ENCODE assay signal across 19 cellular contexts in genomic region chr2:10557506-10558265, GRCh38.
DNase-seq lines count a peak whose midpoint lies in the region; ATAC-seq and TF ChIP-seq lines count a peak whose summit lies in the region.
"Had no signal": no experiment of that assay in that cellular context is flagged by ENCODE, and none has a peak within 500 bp of the region (broad histone marks: within the 10 kb centered on the region; RNA-seq: fewer than 3 reads in every experiment).

No MANE protein-coding gene starts in this region.

- peak in 1 of 2 experiments; percentile 36; a peak in 3 of 4 replicates for TF ChIP-seq CTCF in GM23338 (conservative IDR thresholded peaks at IDR 0.05; ENCODE audit: low read depth in 2 of 2)
- TF ChIP-seq CTCF in endodermal cell (conservative IDR thresholded peaks at IDR 0.05): peak; percentile 44

- POLR2A ChIA-PET in activated CD8-positive, alpha-beta T cell treated with anti-CD3 and anti-CD28 coated beads, Interleukin-2, amount 10 ng/mL, durations not matched to agents 7 days and 5 days (lab: Charles Lee): no interaction called here

- H3K36me3 Mint-ChIP-seq in GM23338 (ENCODE audit: low read depth) (no peaks in the 10 kb centered on the region; the same call in 2 of the 3 replicates), endodermal cell (ENCODE audit: low read depth) (no peaks in the 10 kb centered on the region)
- no peaks in the 10 kb centered on the region for H3K36me3 Mint-ChIP-seq in activated CD8-positive, alpha-beta T cell treated with anti-CD3 and anti-CD28 coated beads, Interleukin-2, amount 10 ng/mL, durations not matched to agents 7 days and 5 days (ENCODE audit: low read depth)

- WGBS in endodermal cell (ENCODE audit: insufficient coverage in 1 of 2, insufficient read length in 1 of 2), 2 experiments: 93 to 94% methylated on average over 4 to 17 of the region's 17 CpGs

- no peaks in the 10 kb centered on the region for H3K79me2 ChIP-seq in GM23338 (replicated peaks; ENCODE audit: insufficient read depth)

- no peaks in the 10 kb centered on the region for H3K36me3 ChIP-seq in GM23338 (ENCODE audit: insufficient read depth)
- no peaks in the 10 kb centered on the region for H3K36me3 ChIP-seq in endodermal cell (ENCODE audit: control insufficient read depth, insufficient read depth, low read length)

- CTCF ChIA-PET in activated CD8-positive, alpha-beta T cell treated with anti-CD3 and anti-CD28 coated beads, Interleukin-2, amount 10 ng/mL, durations not matched to agents 7 days and 5 days (lab: Charles Lee): no interaction called here

- no peak overlapping the region for H3K27ac ChIP-seq in GM23338 (ENCODE audit: low read depth)
- H3K27ac ChIP-seq in endodermal cell (ENCODE audit: low read depth, low read length): no peak overlapping the region
- H3K27ac ChIP-seq: BLaER1 treated with 17β-estradiol and CSF1 and Interleukin-3, amounts not matched to agents 10 nM and 100 nM; PC-9 had no signal

- no peaks in the 10 kb centered on the region for H3K9me3 ChIP-seq in endodermal cell (ENCODE audit: control insufficient read depth, low read length)
- H3K9me3 ChIP-seq: BLaER1 treated with 17β-estradiol and CSF1 and Interleukin-3, amounts not matched to agents 10 nM and 100 nM; SK-N-SH had no signal

- ATAC-seq in GM23338 (peak; percentile 68), sciatic nerve (no peak)
- no peak for ATAC-seq in activated CD8-positive, alpha-beta T cell treated with anti-CD3 and anti-CD28 coated beads, Interleukin-2, amount 10 ng/mL, durations not matched to agents 7 days and 5 days

- no peak overlapping the region for H3K4me2 ChIP-seq in GM23338
- H3K4me2 ChIP-seq: BLaER1 treated with 17β-estradiol and CSF1 and Interleukin-3, amounts not matched to agents 10 nM and 100 nM; PC-9; SK-N-SH had no signal

- H3K4me1 ChIP-seq in GM23338 (ENCODE audit: insufficient read depth): no peaks in the 10 kb centered on the region
- H3K4me1 ChIP-seq in endodermal cell (ENCODE audit: control insufficient read depth, insufficient read depth, low read length): no peaks in the 10 kb centered on the region

- H3K27ac Mint-ChIP-seq in GM23338 (no peak overlapping the region), endodermal cell (no peak overlapping the region)
- H3K27ac Mint-ChIP-seq in activated CD8-positive, alpha-beta T cell treated with anti-CD3 and anti-CD28 coated beads, Interleukin-2, amount 10 ng/mL, durations not matched to agents 7 days and 5 days: no peak overlapping the region

- peaks cover 7% of the 10 kb centered on the region for H3K27me3 Mint-ChIP-seq in GM23338 (ENCODE audit: insufficient read depth, low read depth, poor library complexity)
- H3K27me3 Mint-ChIP-seq in endodermal cell (ENCODE audit: insufficient read depth): no peaks in the 10 kb centered on the region
- H3K27me3 Mint-ChIP-seq in activated CD8-positive, alpha-beta T cell treated with anti-CD3 and anti-CD28 coated beads, Interleukin-2, amount 10 ng/mL, durations not matched to agents 7 days and 5 days (ENCODE audit: low read depth): no peaks in the 10 kb centered on the region

- intact Hi-C loops in sciatic nerve (cut with DNase I): no loop called here

- DNase-seq in GM23338 (ENCODE audit: low spot score) (no peak), HT-29 (ENCODE audit: low spot score) (peak; percentile 48), endodermal cell (no peak), sciatic nerve (ENCODE audit: low spot score) (peak; percentile 43), hippocampal formation (lab: John Stamatoyannopoulos, UW) (no peak)
- DNase-seq in NK-92 treated with Interleukin-12 subunit alpha and Interleukin-12 subunit beta, amount 100 ng/mL, for 24 hours (lab: John Stamatoyannopoulos, UW): no peak
- DNase-seq in activated CD8-positive, alpha-beta T cell treated with anti-CD3 and anti-CD28 coated beads, Interleukin-2, amount 10 ng/mL, durations not matched to agents 7 days and 5 days: no peak
- DNase-seq: DMS 273 treated with DMSO at 0.1 percent for 48 hours, HCEC 1CT, KG1, NCI-H1048, NCI-H1694, NCI-H2107, NCI-H345, NCI-H69, PC-9, Right ventricle myocardium superior, SK-N-SH had no signal

- no peaks in the 10 kb centered on the region for H3K9me2 ChIP-seq in GM23338 (ENCODE audit: insufficient read depth)
- H3K9me2 ChIP-seq: SK-N-SH had no signal

- peaks cover 5% of the 10 kb centered on the region; the same call in 1 of the 3 replicates for H3K9me3 Mint-ChIP-seq in GM23338
- H3K9me3 Mint-ChIP-seq in endodermal cell: peaks cover 2% of the 10 kb centered on the region
- no peaks in the 10 kb centered on the region for H3K9me3 Mint-ChIP-seq in activated CD8-positive, alpha-beta T cell treated with anti-CD3 and anti-CD28 coated beads, Interleukin-2, amount 10 ng/mL, durations not matched to agents 7 days and 5 days (ENCODE audit: insufficient read depth)

- H2AFZ ChIP-seq in GM23338: no peak overlapping the region
- H2AFZ ChIP-seq: PC-9 had no signal

- no peaks in the 10 kb centered on the region for H3F3A ChIP-seq in GM23338 (replicated peaks; ENCODE audit: low read depth)

- no peaks in the 10 kb centered on the region; the same call in 2 of the 3 replicates for H3K4me1 Mint-ChIP-seq in GM23338
- no peaks in the 10 kb centered on the region for H3K4me1 Mint-ChIP-seq in endodermal cell
- peaks cover 9% of the 10 kb centered on the region for H3K4me1 Mint-ChIP-seq in activated CD8-positive, alpha-beta T cell treated with anti-CD3 and anti-CD28 coated beads, Interleukin-2, amount 10 ng/mL, durations not matched to agents 7 days and 5 days (ENCODE audit: low read depth)

- H3K4me3 Mint-ChIP-seq in GM23338 (no peak overlapping the region), endodermal cell (no peak overlapping the region)
- no peak overlapping the region for H3K4me3 Mint-ChIP-seq in activated CD8-positive, alpha-beta T cell treated with anti-CD3 and anti-CD28 coated beads, Interleukin-2, amount 10 ng/mL, durations not matched to agents 7 days and 5 days

- no peaks in the 10 kb centered on the region for H4K20me1 ChIP-seq in GM23338 (replicated peaks; ENCODE audit: insufficient read depth)

- H3K9ac ChIP-seq in endodermal cell (ENCODE audit: extremely low read depth, low read length, poor library complexity, severe bottlenecking): no peak overlapping the region
- H3K9ac ChIP-seq: BLaER1 treated with 17β-estradiol and CSF1 and Interleukin-3, amounts not matched to agents 10 nM and 100 nM; SK-N-SH had no signal

- H3K4me3 ChIP-seq in GM23338 (no peak overlapping the region), endodermal cell (ENCODE audit: low read length) (no peak overlapping the region)
- H3K4me3 ChIP-seq: BLaER1 treated with 17β-estradiol and CSF1 and Interleukin-3, amounts not matched to agents 10 nM and 100 nM; PC-9 had no signal

- H3K27me3 ChIP-seq in GM23338 (ENCODE audit: insufficient read depth) (no peaks in the 10 kb centered on the region), endodermal cell (ENCODE audit: control insufficient read depth, insufficient read depth, low read length, poor library complexity, severe bottlenecking) (no peaks in the 10 kb centered on the region)
- H3K27me3 ChIP-seq: BLaER1 treated with 17β-estradiol and CSF1 and Interleukin-3, amounts not matched to agents 10 nM and 100 nM had no signal

TF ChIP-seq in GM23338, 12 proteins besides CTCF, POLR2A, EP300 and RAD21 (continues in another document):
- TF ChIP-seq ETS1 (IDR thresholded peaks at IDR 0.05) (no peak), ZNF331 (CRISPR knock-in tag; IDR thresholded peaks at IDR 0.05; ENCODE audit: low read depth) (no peak), EZH2 (IDR thresholded peaks at IDR 0.05; ENCODE audit: low read depth, unreplicated experiment) (no peak), STAT1 (IDR thresholded peaks at IDR 0.05; ENCODE audit: unreplicated experiment) (no peak), REST (IDR thresholded peaks at IDR 0.05; ENCODE audit: unreplicated experiment) (no peak), CREB1 (CRISPR knock-in tag; IDR thresholded peaks at IDR 0.05; ENCODE audit: low read depth) (no peak), POLR2AphosphoS5 (IDR thresholded peaks at IDR 0.05; ENCODE audit: low read depth) (no peak), EZH2phosphoT487 (IDR thresholded peaks at IDR 0.05; ENCODE audit: unreplicated experiment) (no peak), JUNB (IDR thresholded peaks at IDR 0.05; ENCODE audit: unreplicated experiment) (no peak), ZNF114 (CRISPR knock-in tag; IDR thresholded peaks at IDR 0.05) (no peak), NANOG (IDR thresholded peaks at IDR 0.05; ENCODE audit: borderline replicate concordance) (no peak)

Comparison
In these comparisons a context has a peak if more than half of its experiments do, and no peak if none do; other contexts are left out.
1. DNase-seq: peak in HT-29 (single experiment) and sciatic nerve (single experiment); none in GM23338 (single experiment), endodermal cell (single experiment), NK-92 treated with Interleukin-12 subunit alpha and Interleukin-12 subunit beta, amount 100 ng/mL, for 24 hours (single experiment), activated CD8-positive, alpha-beta T cell treated with anti-CD3 and anti-CD28 coated beads, Interleukin-2, amount 10 ng/mL, durations not matched to agents 7 days and 5 days (single experiment) and hippocampal formation (0 of 2).